Comparison of ENCODE assay signal across 14 cellular contexts in genomic region chr2:223936862-223937326, GRCh38. TPM values are rescaled to one million over a fixed set of nuclear protein-coding genes. Genes with fewer than 3 reads are reported as not detected.
DNase-seq lines count a peak whose midpoint lies in the region; ATAC-seq, FAIRE-seq and TF ChIP-seq lines count a peak whose summit lies in the region.
"Had no signal": no experiment of that assay in that cellular context is flagged by ENCODE, and none has a peak within 500 bp of the region (broad histone marks: within the 10 kb centered on the region; RNA-seq: fewer than 3 reads in every experiment).

No MANE protein-coding gene starts in this region.

- H3K4me2 ChIP-seq in HepG2 (ENCODE audit: low read depth, low read length) = no peak overlapping the region
- H3K4me2 ChIP-seq: hepatocyte had no signal

- no peaks in the 10 kb centered on the region for H3K27me3 Mint-ChIP-seq in CD4-positive, CD25-positive, alpha-beta regulatory T cell
- no peaks in the 10 kb centered on the region for H3K27me3 Mint-ChIP-seq in activated T-helper 1 cell treated with anti-CD3 and anti-CD28 coated beads, Interleukin-12 subunit alpha, Interleukin-12 subunit beta, Interleukin-2, Interleukin-4 antibody, amounts not matched to agents 30 ng/mL and 10 ng/mL and 1 ng/mL, durations not matched to agents 14 hours and 24 hours and 36 hours (ENCODE audit: insufficient read depth)
- H3K27me3 Mint-ChIP-seq: effector memory CD8-positive, alpha-beta T cell had no signal

- no peak overlapping the region for H2AFZ ChIP-seq in HepG2 (ENCODE audit: low read length)
- H2AFZ ChIP-seq: hepatocyte had no signal

- 95% methylated on average over 5 of the region's 5 CpGs for WGBS in HepG2 (ENCODE audit: low lambda C conversion rate)

- no peak for FAIRE-seq in HepG2 (lab: Jason Lieb, UNC)

- no peak for TF ChIP-seq RAD21 in HepG2 (CRISPR knock-in tag; IDR thresholded peaks at IDR 0.05)

- no peaks in the 10 kb centered on the region for H3K27me3 ChIP-seq in CD4-positive, CD25-positive, alpha-beta regulatory T cell (ENCODE audit: control insufficient read depth, insufficient read depth, low read length)
- H3K27me3 ChIP-seq in HepG2 (ENCODE audit: control insufficient read depth in 1 of 2, insufficient read depth in 2 of 2, low read length in 2 of 2) = no peaks in the 10 kb centered on the region
- H3K27me3 ChIP-seq: hepatocyte had no signal

- peak in 1 of 3 donors; percentile 77 for DNase-seq in CD4-positive, CD25-positive, alpha-beta regulatory T cell
- DNase-seq in activated T-helper 1 cell treated with anti-CD3 and anti-CD28 coated beads, Interleukin-12 subunit alpha, Interleukin-12 subunit beta, Interleukin-2, Interleukin-4 antibody, amounts not matched to agents 30 ng/mL and 10 ng/mL and 1 ng/mL, durations not matched to agents 14 hours and 24 hours and 36 hours (ENCODE audit: low spot score) = no peak
- DNase-seq in HepG2 (ENCODE audit: low spot score) = no peak
- no peak for DNase-seq in stimulated activated CD4-positive, alpha-beta T cell treated with anti-CD3 and anti-CD28 coated beads, Interleukin-4, amount 100 ng/mL, for 24 hours
- no peak for DNase-seq in activated CD4-positive, alpha-beta T cell treated with anti-CD3 and anti-CD28 coated beads, Interleukin-2, amount 50 U/mL, for 1 hour
- no peak for DNase-seq in NCI-H510A treated with DMSO at 0.1 percent for 48 hours (lab: John Stamatoyannopoulos, UW)
- DNase-seq: effector memory CD8-positive, alpha-beta T cell; GOT3; mammary epithelial cell; NCI-H187 treated with DMSO at 0.1 percent for 48 hours; NK-92 treated with Interleukin-12 subunit alpha and Interleukin-12 subunit beta, amount 100 ng/mL, for 24 hours had no signal

- TF ChIP-seq EP300 in HepG2 (IDR thresholded peaks at IDR 0.05; ENCODE audit: low read depth in 2 of 2, low read length in 2 of 2) (no peak), HepG2 (CRISPR knock-in tag; IDR thresholded peaks at IDR 0.05; ENCODE audit: borderline replicate concordance) (no peak)

- peaks cover 28 to 78% (median 61%) of the 10 kb centered on the region in 4 donors for H3K4me1 Mint-ChIP-seq in CD4-positive, CD25-positive, alpha-beta regulatory T cell
- peaks cover 68% of the 10 kb centered on the region for H3K4me1 Mint-ChIP-seq in activated T-helper 1 cell treated with anti-CD3 and anti-CD28 coated beads, Interleukin-12 subunit alpha, Interleukin-12 subunit beta, Interleukin-2, Interleukin-4 antibody, amounts not matched to agents 30 ng/mL and 10 ng/mL and 1 ng/mL, durations not matched to agents 14 hours and 24 hours and 36 hours (ENCODE audit: low read depth)

- peak overlapping the region in 1 of 3 donors; percentile 4 for H3K27ac Mint-ChIP-seq in CD4-positive, CD25-positive, alpha-beta regulatory T cell
- no peak overlapping the region for H3K27ac Mint-ChIP-seq in activated T-helper 1 cell treated with anti-CD3 and anti-CD28 coated beads, Interleukin-12 subunit alpha, Interleukin-12 subunit beta, Interleukin-2, Interleukin-4 antibody, amounts not matched to agents 30 ng/mL and 10 ng/mL and 1 ng/mL, durations not matched to agents 14 hours and 24 hours and 36 hours
- H3K27ac Mint-ChIP-seq: effector memory CD8-positive, alpha-beta T cell had no signal

- no peaks in the 10 kb centered on the region for H3K9me3 ChIP-seq in CD4-positive, CD25-positive, alpha-beta regulatory T cell (ENCODE audit: control insufficient read depth in 2 of 2, low read length in 2 of 2)
- H3K9me3 ChIP-seq in HepG2 (ENCODE audit: low read length) = no peaks in the 10 kb centered on the region

- ATAC-seq in CD4-positive, CD25-positive, alpha-beta regulatory T cell (ENCODE audit: low read depth in 2 of 2) = peak; percentile 52 to 60
- ATAC-seq in GM21423 (IDR thresholded peaks at IDR 0.05; ENCODE audit: unreplicated experiment) (peak; percentile 21), HepG2 (no peak), SK-N-SH treated with all-trans-retinoic acid at 6 μM for 48 hours (no peak)
- ATAC-seq: effector memory CD8-positive, alpha-beta T cell had no signal

- no peak for TF ChIP-seq POLR2A in HepG2 (IDR thresholded peaks at IDR 0.05; ENCODE audit: insufficient read depth in 1 of 2, low read depth in 2 of 2, low read length in 2 of 2)

- TSS peak; percentile 2 for BruUV-seq in HepG2 (replicated peaks; lab: Mats Ljungman, UMichigan)

- in situ Hi-C loops in HepG2 (cut with HindIII; ENCODE audit: extremely low pct_ligation_motif_present, low pct_unique_long_range_greater_than_20kb) = no loop called here

- peaks cover 4% of the 10 kb centered on the region; the same call in 1 of the 2 replicates for H4K20me1 ChIP-seq in HepG2 (ENCODE audit: insufficient read depth, low read length)

- H3K36me3 Mint-ChIP-seq in CD4-positive, CD25-positive, alpha-beta regulatory T cell = peaks cover 14% of the 10 kb centered on the region
- H3K36me3 Mint-ChIP-seq in activated T-helper 1 cell treated with anti-CD3 and anti-CD28 coated beads, Interleukin-12 subunit alpha, Interleukin-12 subunit beta, Interleukin-2, Interleukin-4 antibody, amounts not matched to agents 30 ng/mL and 10 ng/mL and 1 ng/mL, durations not matched to agents 14 hours and 24 hours and 36 hours (ENCODE audit: low read depth) = peaks cover 20% of the 10 kb centered on the region

- H3K36me3 ChIP-seq in CD4-positive, CD25-positive, alpha-beta regulatory T cell (ENCODE audit: control insufficient read depth, insufficient read depth, low read length) = no peaks in the 10 kb centered on the region
- H3K36me3 ChIP-seq in HepG2 (replicated peaks in 1 of 2; ENCODE audit: control insufficient read depth in 1 of 2, insufficient read depth in 2 of 2, low read length in 2 of 2) = no peaks in the 10 kb centered on the region

- no peak overlapping the region for H3K27ac ChIP-seq in CD4-positive, CD25-positive, alpha-beta regulatory T cell (ENCODE audit: insufficient read depth, low read length, poor library complexity, severe bottlenecking)
- H3K27ac ChIP-seq in HepG2 (ENCODE audit: extremely low read length, insufficient read depth, low read length) = no peak overlapping the region
- H3K27ac ChIP-seq: hepatocyte had no signal

- H3K4me3 ChIP-seq in CD4-positive, CD25-positive, alpha-beta regulatory T cell (ENCODE audit: low read depth, low read length) = peak overlapping the region; percentile 45
- H3K4me3 ChIP-seq in HepG2 (replicated peaks in 1 of 3; ENCODE audit: insufficient read depth in 1 of 3, low read depth in 2 of 3, low read length in 3 of 3) = no peak overlapping the region
- H3K4me3 ChIP-seq: hepatocyte had no signal

- H3K79me2 ChIP-seq in HepG2 (ENCODE audit: insufficient read depth, low read length) = peaks cover 86% of the 10 kb centered on the region

- H3K9ac ChIP-seq in HepG2 (ENCODE audit: insufficient read depth, low read depth, low read length) = no peak overlapping the region

- intact Hi-C loops in activated T-helper 1 cell treated with anti-CD3 and anti-CD28 coated beads, Interleukin-12 subunit alpha, Interleukin-12 subunit beta, Interleukin-2, Interleukin-4 antibody, amounts not matched to agents 30 ng/mL and 10 ng/mL and 1 ng/mL, durations not matched to agents 14 hours and 24 hours and 36 hours (cut with micrococcal nuclease) = loop anchor here (1.0 kb wide), 1 partner anchor 15 kb away; no protein-coding TSS in a partner anchor
- intact Hi-C loops in HepG2 (cut with micrococcal nuclease; ENCODE audit: unreplicated experiment) = loop anchor here (1.0 kb wide), 1 partner anchor 15 kb away; no protein-coding TSS in a partner anchor

- H3K4me1 ChIP-seq in CD4-positive, CD25-positive, alpha-beta regulatory T cell (ENCODE audit: control insufficient read depth, insufficient read depth, low read length, poor library complexity, severe bottlenecking) = peaks cover 33% of the 10 kb centered on the region
- peaks cover 79% of the 10 kb centered on the region for H3K4me1 ChIP-seq in HepG2 (ENCODE audit: insufficient read depth, low read length)

- CTCF ChIA-PET in HepG2 (lab: Yijun Ruan, JAX; ENCODE audit: low intra/inter-chr PET ratio, low total read pairs) = no interaction called here

- no peak for TF ChIP-seq CTCF in HepG2 (CRISPR knock-in tag; IDR thresholded peaks at IDR 0.05)

- peak overlapping the region in 3 of 4 donors; percentile 1 to 63 (median 57) for H3K4me3 Mint-ChIP-seq in CD4-positive, CD25-positive, alpha-beta regulatory T cell
- peak overlapping the region; percentile 19 for H3K4me3 Mint-ChIP-seq in activated T-helper 1 cell treated with anti-CD3 and anti-CD28 coated beads, Interleukin-12 subunit alpha, Interleukin-12 subunit beta, Interleukin-2, Interleukin-4 antibody, amounts not matched to agents 30 ng/mL and 10 ng/mL and 1 ng/mL, durations not matched to agents 14 hours and 24 hours and 36 hours
- H3K4me3 Mint-ChIP-seq: effector memory CD8-positive, alpha-beta T cell had no signal

- peaks cover 0 to 3% (median 2%) of the 10 kb centered on the region in 7 donors for H3K9me3 Mint-ChIP-seq in CD4-positive, CD25-positive, alpha-beta regulatory T cell
- H3K9me3 Mint-ChIP-seq in activated T-helper 1 cell treated with anti-CD3 and anti-CD28 coated beads, Interleukin-12 subunit alpha, Interleukin-12 subunit beta, Interleukin-2, Interleukin-4 antibody, amounts not matched to agents 30 ng/mL and 10 ng/mL and 1 ng/mL, durations not matched to agents 14 hours and 24 hours and 36 hours = peaks cover 16% of the 10 kb centered on the region
- H3K9me3 Mint-ChIP-seq: effector memory CD8-positive, alpha-beta T cell had no signal

- POLR2A ChIA-PET in HepG2 (lab: Yijun Ruan, JAX) = no interaction called here

RNA-seq across cellular contexts. Expression of gene WDFY1, which starts 8.2 kb away (rescaled TPM):
- 67.1 TPM for total RNA-seq in CD4-positive, CD25-positive, alpha-beta regulatory T cell
- 10 to 100 TPM; 24.9 to 37.7 (median 26.0) TPM for polyA plus RNA-seq in CD4-positive, CD25-positive, alpha-beta regulatory T cell
- total RNA-seq in activated T-helper 1 cell treated with anti-CD3 and anti-CD28 coated beads, Interleukin-12 subunit alpha, Interleukin-12 subunit beta, Interleukin-2, Interleukin-4 antibody, amounts not matched to agents 30 ng/mL and 10 ng/mL and 1 ng/mL, durations not matched to agents 14 hours and 24 hours and 36 hours = 17.9 and 21.8 TPM in 2 replicates
- total RNA-seq in HepG2 (2016; rRNA removed; fragmentation: Illumina TruSeq; extraction: Trizol) = 77.0 and 92.1 TPM in 2 replicates
- total RNA-seq in HepG2 (2016; cell fraction: cytosol; rRNA removed; fragmentation: Illumina TruSeq; extraction: Trizol; ENCODE audit: low read depth) = 11.5 and 14.6 TPM in 2 replicates
- 74.9 and 94.6 TPM in 2 replicates for total RNA-seq in HepG2 (2016; cell fraction: insoluble cytoplasmic fraction; rRNA removed; fragmentation: Illumina TruSeq; extraction: Trizol)
- 26.9 and 28.9 TPM in 2 replicates for total RNA-seq in HepG2 (2016; cell fraction: membrane; rRNA removed; fragmentation: Illumina TruSeq; extraction: Trizol)
- total RNA-seq in HepG2 (2016; cell fraction: nucleus; rRNA removed; fragmentation: Illumina TruSeq; extraction: Trizol) = 97.2 and 104 TPM in 2 replicates
- polyA plus RNA-seq in HepG2 (2011; rRNA removed) = 77.1 and 78.4 TPM in 2 replicates
- polyA plus RNA-seq in HepG2 (2011; cell fraction: cytosol; rRNA removed) = 40.1 and 47.7 TPM in 2 replicates
- 98.7 and 128 TPM in 2 replicates for polyA plus RNA-seq in HepG2 (2011; cell fraction: nucleus; rRNA removed)
- polyA plus RNA-seq in HepG2 (2012) = 36.5 and 42.3 TPM in 2 replicates
- 4.0 and 4.3 TPM in 2 replicates for polyA plus RNA-seq in HepG2 (2016; cell fraction: cytosol; fragmentation: Illumina TruSeq; extraction: Trizol; ENCODE audit: low read depth)
- 72.6 and 75.5 TPM in 2 replicates for polyA plus RNA-seq in HepG2 (2016; cell fraction: insoluble cytoplasmic fraction; fragmentation: Illumina TruSeq; extraction: Trizol; ENCODE audit: low read depth)
- 10.6 and 12.5 TPM in 2 replicates for polyA plus RNA-seq in HepG2 (2016; cell fraction: membrane; fragmentation: Illumina TruSeq; extraction: Trizol; ENCODE audit: low read depth)
- polyA plus RNA-seq in HepG2 (2016; cell fraction: nucleus; fragmentation: Illumina TruSeq; extraction: Trizol; ENCODE audit: insufficient read depth, low read depth) = 136 and 138 TPM in 2 replicates
- 55.3 and 443 TPM in 2 replicates for polyA minus RNA-seq in HepG2 (2011; rRNA and poly(A)+ RNA removed; ENCODE audit: low replicate concordance)
- 49.8 and 57.9 TPM in 2 replicates for polyA minus RNA-seq in HepG2 (2011; cell fraction: cytosol; rRNA and poly(A)+ RNA removed)
- polyA minus RNA-seq in HepG2 (2011; cell fraction: nucleus; rRNA and poly(A)+ RNA removed) = 186 and 218 TPM in 2 replicates

RNA-seq across cellular contexts. Expression of gene MRPL44, which starts 20.4 kb away (rescaled TPM):
- 27.4 TPM for total RNA-seq in CD4-positive, CD25-positive, alpha-beta regulatory T cell
- 10 to 100 TPM; 36.6 to 46.5 (median 41.8) TPM for polyA plus RNA-seq in CD4-positive, CD25-positive, alpha-beta regulatory T cell
- total RNA-seq in activated T-helper 1 cell treated with anti-CD3 and anti-CD28 coated beads, Interleukin-12 subunit alpha, Interleukin-12 subunit beta, Interleukin-2, Interleukin-4 antibody, amounts not matched to agents 30 ng/mL and 10 ng/mL and 1 ng/mL, durations not matched to agents 14 hours and 24 hours and 36 hours = 32.7 and 35.0 TPM in 2 replicates
- 78.0 and 101 TPM in 2 replicates for total RNA-seq in HepG2 (2016; rRNA removed; fragmentation: Illumina TruSeq; extraction: Trizol)
- total RNA-seq in HepG2 (2016; cell fraction: cytosol; rRNA removed; fragmentation: Illumina TruSeq; extraction: Trizol; ENCODE audit: low read depth) = 19.7 and 21.8 TPM in 2 replicates
- 76.1 and 100 TPM in 2 replicates for total RNA-seq in HepG2 (2016; cell fraction: insoluble cytoplasmic fraction; rRNA removed; fragmentation: Illumina TruSeq; extraction: Trizol)
- total RNA-seq in HepG2 (2016; cell fraction: membrane; rRNA removed; fragmentation: Illumina TruSeq; extraction: Trizol) = 38.1 and 39.0 TPM in 2 replicates
- total RNA-seq in HepG2 (2016; cell fraction: nucleus; rRNA removed; fragmentation: Illumina TruSeq; extraction: Trizol) = 33.6 TPM in 2 replicates
- 31.1 and 38.4 TPM in 2 replicates for polyA plus RNA-seq in HepG2 (2011; rRNA removed)
- 29.5 and 37.2 TPM in 2 replicates for polyA plus RNA-seq in HepG2 (2011; cell fraction: cytosol; rRNA removed)
- polyA plus RNA-seq in HepG2 (2011; cell fraction: nucleus; rRNA removed) = 7.5 and 10.9 TPM in 2 replicates
- 31.9 and 35.7 TPM in 2 replicates for polyA plus RNA-seq in HepG2 (2012)
- 10.7 and 11.0 TPM in 2 replicates for polyA plus RNA-seq in HepG2 (2016; cell fraction: cytosol; fragmentation: Illumina TruSeq; extraction: Trizol; ENCODE audit: low read depth)
- polyA plus RNA-seq in HepG2 (2016; cell fraction: insoluble cytoplasmic fraction; fragmentation: Illumina TruSeq; extraction: Trizol; ENCODE audit: low read depth) = 114 TPM in 2 replicates
- 18.8 and 22.2 TPM in 2 replicates for polyA plus RNA-seq in HepG2 (2016; cell fraction: membrane; fragmentation: Illumina TruSeq; extraction: Trizol; ENCODE audit: low read depth)
- polyA plus RNA-seq in HepG2 (2016; cell fraction: nucleus; fragmentation: Illumina TruSeq; extraction: Trizol; ENCODE audit: insufficient read depth, low read depth) = 42.6 and 43.1 TPM in 2 replicates
- 6.2 and 14.6 TPM in 2 replicates for polyA minus RNA-seq in HepG2 (2011; rRNA and poly(A)+ RNA removed; ENCODE audit: low replicate concordance)
- 25.3 and 29.9 TPM in 2 replicates for polyA minus RNA-seq in HepG2 (2011; cell fraction: cytosol; rRNA and poly(A)+ RNA removed)
- 14.3 and 18.9 TPM in 2 replicates for polyA minus RNA-seq in HepG2 (2011; cell fraction: nucleus; rRNA and poly(A)+ RNA removed)

Comparison
In these comparisons a context has a peak if more than half of its experiments do, and no peak if none do; other contexts are left out.
1. ATAC-seq: peak in CD4-positive, CD25-positive, alpha-beta regulatory T cell (2 of 2) and GM21423 (single experiment); none in HepG2 (single experiment) and SK-N-SH treated with all-trans-retinoic acid at 6 μM for 48 hours (single experiment).